ENCODE assay signal across 8 cellular contexts in the genomic region with DNA sequence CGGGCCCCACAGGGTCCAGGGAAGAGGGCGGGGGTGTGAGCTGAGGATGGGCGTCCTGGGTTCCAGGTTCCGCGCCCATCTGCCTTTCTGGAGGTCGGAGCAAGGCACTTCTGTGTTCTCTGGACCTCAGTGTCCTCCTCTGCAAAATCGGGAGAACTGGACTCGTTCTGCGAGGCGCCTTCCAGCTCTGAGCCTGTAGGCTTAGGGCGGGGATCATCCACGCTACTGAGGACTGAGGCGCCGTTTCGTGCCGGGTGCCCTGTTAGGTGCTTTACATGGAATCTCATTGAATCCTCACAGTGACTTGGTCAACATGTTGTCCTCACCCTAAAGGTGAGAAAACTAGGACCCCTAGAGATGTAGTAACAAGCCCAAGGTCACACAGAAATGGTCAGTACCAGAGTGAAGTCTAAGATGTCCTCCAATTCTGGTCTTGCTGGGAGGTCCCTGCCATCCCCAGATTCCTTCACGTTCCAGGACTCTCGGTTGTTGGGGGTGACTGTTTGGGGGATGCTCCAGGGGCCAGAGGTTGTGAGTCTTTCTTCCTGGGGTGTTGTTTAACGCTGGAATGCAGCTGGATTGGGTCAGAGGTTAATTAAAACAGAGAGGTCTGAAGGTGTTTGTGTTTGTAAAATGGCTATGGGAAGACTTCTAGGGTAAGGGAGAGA. TPM values are rescaled to one million over a fixed set of nuclear protein-coding genes. Genes with fewer than 3 reads are reported as not detected.
A peak's percentile ranks its signal among the peaks of the same experiment; 100 is the strongest.
DNase-seq lines count a peak whose midpoint lies in the region; ATAC-seq, FAIRE-seq and TF ChIP-seq lines count a peak whose summit lies in the region.

No MANE protein-coding gene starts in this region.

- intact Hi-C loops in activated naive CD4-positive, alpha-beta T cell treated with anti-CD3 and anti-CD28 coated beads for 36 hours (cut with micrococcal nuclease) = no loop called here

- H3K9me3 Mint-ChIP-seq in activated naive CD4-positive, alpha-beta T cell treated with anti-CD3 and anti-CD28 coated beads for 36 hours = no peaks in the 10 kb centered on the region

- H3K27ac Mint-ChIP-seq in activated naive CD4-positive, alpha-beta T cell treated with anti-CD3 and anti-CD28 coated beads for 36 hours = no peak overlapping the region

- H3K4me1 Mint-ChIP-seq in activated naive CD4-positive, alpha-beta T cell treated with anti-CD3 and anti-CD28 coated beads for 36 hours (ENCODE audit: low read depth) = peaks cover 12% of the 10 kb centered on the region

- no peak for TF ChIP-seq EP300 in gastroesophageal sphincter (IDR thresholded peaks at IDR 0.05)

- no peak for DNase-seq in activated naive CD4-positive, alpha-beta T cell treated with anti-CD3 and anti-CD28 coated beads for 36 hours
- DNase-seq in activated naive CD4-positive, alpha-beta T cell (lab: John Stamatoyannopoulos, UW) = no peak
- DNase-seq in SK-N-MC (ENCODE audit: low read depth, low spot score) = no peak
- peak; percentile 36 for DNase-seq in occipital lobe (lab: John Stamatoyannopoulos, UW)
- no peak for DNase-seq in GM12892 (ENCODE audit: insufficient read length)
- DNase-seq in GM19238 (ENCODE audit: insufficient read length, low spot score) = no peak

- H3K9me3 ChIP-seq in SK-N-MC (ENCODE audit: low read depth, low read length) (no peaks in the 10 kb centered on the region), gastroesophageal sphincter (no peaks in the 10 kb centered on the region)

- H3K36me3 ChIP-seq in SK-N-MC (ENCODE audit: insufficient read depth, low read length) = no peaks in the 10 kb centered on the region
- H3K36me3 ChIP-seq in gastroesophageal sphincter = no peaks in the 10 kb centered on the region

- H3K4me3 Mint-ChIP-seq in activated naive CD4-positive, alpha-beta T cell treated with anti-CD3 and anti-CD28 coated beads for 36 hours = peak overlapping the region; percentile 51

- peak overlapping the region; percentile 75 for H3K4me3 ChIP-seq in SK-N-MC
- peak overlapping the region; percentile 46 to 69 for H3K4me3 ChIP-seq in gastroesophageal sphincter

- peaks cover 0 to 32% (median 0%) of the 10 kb centered on the region in 3 donors for H3K4me1 ChIP-seq in gastroesophageal sphincter

- 0% methylated on average over 2 of the region's 19 CpGs for WGBS in gastroesophageal sphincter (ENCODE audit: low coverage in 1 of 2), 2 donors

- no peak for TF ChIP-seq CTCF in gastroesophageal sphincter (IDR thresholded peaks at IDR 0.05)

- no peak for TF ChIP-seq POLR2A in gastroesophageal sphincter (IDR thresholded peaks at IDR 0.05)
- no peak for TF ChIP-seq POLR2A in GM12892 (IDR thresholded peaks at IDR 0.05; ENCODE audit: low read depth, low read length)

- peaks cover 47% of the 10 kb centered on the region for H3K27me3 Mint-ChIP-seq in activated naive CD4-positive, alpha-beta T cell treated with anti-CD3 and anti-CD28 coated beads for 36 hours (ENCODE audit: low read depth)

- FAIRE-seq in GM12892 (lab: Jason Lieb, UNC) = no peak

- ATAC-seq in gastroesophageal sphincter (peak; percentile 44), HG02938 (IDR thresholded peaks at IDR 0.05; ENCODE audit: unreplicated experiment) (no peak)

- no peaks in the 10 kb centered on the region for H3K27me3 ChIP-seq in gastroesophageal sphincter

- no peaks in the 10 kb centered on the region for H3K36me3 Mint-ChIP-seq in activated naive CD4-positive, alpha-beta T cell treated with anti-CD3 and anti-CD28 coated beads for 36 hours (ENCODE audit: low read depth)

- CTCF ChIA-PET in activated naive CD4-positive, alpha-beta T cell treated with anti-CD3 and anti-CD28 coated beads for 36 hours (lab: Charles Lee) = no interaction called here

- no peak overlapping the region for H3K9ac ChIP-seq in SK-N-MC (ENCODE audit: insufficient read length)

- H3K27ac ChIP-seq in SK-N-MC (no peak overlapping the region), gastroesophageal sphincter (peak overlapping the region; percentile 30 to 90 (median 90))

RNA-seq across cellular contexts. Expression of gene PRKAA2, which starts 0.7 kb away (rescaled TPM):
- not detected for total RNA-seq in activated naive CD4-positive, alpha-beta T cell treated with anti-CD3 and anti-CD28 coated beads for 36 hours
- total RNA-seq in gastroesophageal sphincter (10 to 100 TPM; 29.3 to 63.3 (median 60.6) TPM), occipital lobe (35.2 TPM)
- not detected for polyA plus RNA-seq in GM12892 (2012; ENCODE audit: missing spikeins)

Comparison
In these comparisons a context has a peak if more than half of its experiments do, and no peak if none do; other contexts are left out.
1. RNA of gene PRKAA2, which starts 0.7 kb away (total RNA-seq): 29.3 to 63.3 TPM in gastroesophageal sphincter and 35.2 TPM in occipital lobe (single experiment); not detected in activated naive CD4-positive, alpha-beta T cell treated with anti-CD3 and anti-CD28 coated beads for 36 hours; every median in the first group is over 10 times any median in the second.